In the genomic region with DNA sequence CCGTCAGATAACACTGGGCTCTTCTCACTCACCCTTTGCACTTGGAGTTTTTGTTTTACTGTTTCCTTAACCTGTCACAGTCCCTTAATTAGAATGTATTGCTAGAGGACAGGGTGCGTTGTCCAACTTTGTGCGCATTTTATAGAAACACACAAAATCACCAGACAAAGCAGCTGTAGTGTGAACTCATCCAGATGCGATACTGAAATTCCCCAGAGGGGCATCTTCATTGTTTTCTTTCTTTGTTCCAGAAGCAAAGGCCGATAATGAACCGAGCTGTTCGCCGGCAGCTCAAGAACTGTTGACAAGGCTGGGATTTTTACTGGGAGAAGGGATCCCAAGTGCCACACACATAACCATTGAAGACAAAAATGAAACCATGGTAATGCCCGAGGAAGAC, we compare ENCODE assay signal across 27 cellular contexts.
"Had no signal": no experiment of that assay in that cellular context is flagged by ENCODE, and none has a peak within 500 bp of the region (broad histone marks: within the 10 kb centered on the region; RNA-seq: fewer than 3 reads in every experiment).

No MANE protein-coding gene starts in this region.

- H3K27me3 ChIP-seq: breast epithelium, foreskin keratinocyte, tibial nerve had no signal

- H3K36me3 ChIP-seq: breast epithelium had no signal

- H3K36me3 Mint-ChIP-seq: activated naive CD8-positive, alpha-beta T cell treated with anti-CD3 and anti-CD28 coated beads, Interleukin-2, amount 10 ng/mL, durations not matched to agents 7 days and 5 days had no signal

- H3K4me3 Mint-ChIP-seq: activated B cell treated with CpG ODN at 0.5 μM for 24 hours; activated CD4-positive, alpha-beta T cell treated with anti-CD3 and anti-CD28 coated beads for 36 hours; activated naive CD4-positive, alpha-beta T cell treated with anti-CD3 and anti-CD28 coated beads for 36 hours; activated naive CD8-positive, alpha-beta T cell treated with anti-CD3 and anti-CD28 coated beads, Interleukin-2, amount 10 ng/mL, durations not matched to agents 7 days and 5 days; stimulated activated naive CD8-positive, alpha-beta T cell treated with anti-CD3 and anti-CD28 coated beads, Interleukin-15, Interleukin-2, amounts not matched to agents 100 ng/mL and 50 ng/mL, for 24 hours; T-helper 17 cell had no signal

- H3K4me1 ChIP-seq: breast epithelium had no signal

- H3K4me1 Mint-ChIP-seq: activated B cell treated with CpG ODN at 0.5 μM for 24 hours had no signal

- DNase-seq: activated B cell treated with CpG ODN at 0.5 μM for 24 hours; activated CD4-positive, alpha-beta T cell treated with anti-CD3 and anti-CD28 coated beads for 36 hours; activated CD4-positive, alpha-beta T cell treated with anti-CD3 and anti-CD28 coated beads, Interleukin-2, amount 50 U/mL, for 4 hours; activated CD8-positive, alpha-beta memory T cell treated with anti-CD3 and anti-CD28 coated beads, Interleukin-2, amount 50 U/mL, for 48 hours; activated effector memory CD4-positive, alpha-beta T cell treated with Interleukin-2 at 50 U/mL for 16 hours; activated naive CD4-positive, alpha-beta T cell treated with anti-CD3 and anti-CD28 coated beads for 36 hours; activated naive CD8-positive, alpha-beta T cell treated with anti-CD3 and anti-CD28 coated beads, Interleukin-2, amount 10 ng/mL, durations not matched to agents 7 days and 5 days; activated T-cell treated with anti-CD3 and anti-CD28 coated beads, Interleukin-2, amount 50 U/mL, for 48 hours; amniotic stem cell; cerebellar nuclear complex; effector CD4-positive, alpha-beta T cell; erythroblast; foreskin keratinocyte; hippocampal formation; kidney glomerular epithelial cell; mesenchymal stem cell; mucosa of descending colon; occipital lobe; posterior cingulate gyrus; stimulated activated CD4-positive, alpha-beta T cell treated with anti-CD3 and anti-CD28 coated beads, Interleukin-12 subunit alpha, Interleukin-12 subunit beta, amount 100 ng/mL, for 4 hours; stimulated activated CD4-positive, alpha-beta T cell treated with anti-CD3 and anti-CD28 coated beads, Interleukin-4, amount 100 ng/mL, for 4 hours; SW 1271; T-helper 17 cell had no signal

- H3K27ac Mint-ChIP-seq: activated B cell treated with CpG ODN at 0.5 μM for 24 hours; activated CD4-positive, alpha-beta T cell treated with anti-CD3 and anti-CD28 coated beads for 36 hours; activated naive CD4-positive, alpha-beta T cell treated with anti-CD3 and anti-CD28 coated beads for 36 hours; activated naive CD8-positive, alpha-beta T cell treated with anti-CD3 and anti-CD28 coated beads, Interleukin-2, amount 10 ng/mL, durations not matched to agents 7 days and 5 days; stimulated activated naive CD8-positive, alpha-beta T cell treated with anti-CD3 and anti-CD28 coated beads, Interleukin-15, Interleukin-2, amounts not matched to agents 100 ng/mL and 50 ng/mL, for 24 hours; T-helper 17 cell had no signal

- ATAC-seq: activated CD4-positive, alpha-beta T cell treated with anti-CD3 and anti-CD28 coated beads for 36 hours; foreskin keratinocyte; mucosa of descending colon; T-helper 17 cell had no signal

- H3K4me3 ChIP-seq: breast epithelium, coronary artery, mucosa of descending colon, tibial nerve had no signal

- H3K9me3 ChIP-seq: breast epithelium, mucosa of descending colon, tibial nerve had no signal

- H3K27ac ChIP-seq: breast epithelium, coronary artery, foreskin keratinocyte, tibial nerve had no signal

- H3K9me3 Mint-ChIP-seq: activated B cell treated with CpG ODN at 0.5 μM for 24 hours; activated naive CD4-positive, alpha-beta T cell treated with anti-CD3 and anti-CD28 coated beads for 36 hours; activated naive CD8-positive, alpha-beta T cell treated with anti-CD3 and anti-CD28 coated beads, Interleukin-2, amount 10 ng/mL, durations not matched to agents 7 days and 5 days; stimulated activated naive CD8-positive, alpha-beta T cell treated with anti-CD3 and anti-CD28 coated beads, Interleukin-15, Interleukin-2, amounts not matched to agents 100 ng/mL and 50 ng/mL, for 24 hours had no signal

- H3K27me3 Mint-ChIP-seq: activated CD4-positive, alpha-beta T cell treated with anti-CD3 and anti-CD28 coated beads for 36 hours; activated naive CD8-positive, alpha-beta T cell treated with anti-CD3 and anti-CD28 coated beads, Interleukin-2, amount 10 ng/mL, durations not matched to agents 7 days and 5 days had no signal
